29 cellular contexts compared by ENCODE assay signal in genomic region chr17:3761061-3761917, GRCh38. TPM values are rescaled to one million over a fixed set of nuclear protein-coding genes. Genes with fewer than 3 reads are reported as not detected.
DNase-seq lines count a peak whose midpoint lies in the region; ATAC-seq and TF ChIP-seq lines count a peak whose summit lies in the region.
"Had no signal": no experiment of that assay in that cellular context is flagged by ENCODE, and none has a peak within 500 bp of the region (broad histone marks: within the 10 kb centered on the region; RNA-seq: fewer than 3 reads in every experiment).

No MANE protein-coding gene starts in this region.

- no peaks in the 10 kb centered on the region for H3K9me3 ChIP-seq in DND-41 (ENCODE audit: insufficient read depth, low read length, severe bottlenecking)
- peaks cover 12% of the 10 kb centered on the region for H3K9me3 ChIP-seq in KOPT-K1 (ENCODE audit: insufficient read depth, low read length, poor library complexity, severe bottlenecking)
- peaks cover 3% of the 10 kb centered on the region for H3K9me3 ChIP-seq in osteoblast (ENCODE audit: low read depth, low read length)
- H3K9me3 ChIP-seq: Caco-2, neutrophil, psoas muscle, transverse colon had no signal

- no peak overlapping the region for H3K4me3 Mint-ChIP-seq in activated T-cell treated with anti-CD3 and anti-CD28 coated beads, Interleukin-2, amount 50 U/mL, for 24 hours
- H3K4me3 Mint-ChIP-seq: dendritic cell treated with granulocyte-macrophage colony-stimulating factor and Interleukin-4, amounts not matched to agents 40 ng/mL and 50 ng/mL, for 4 days; WTC11 had no signal

- peaks cover 7% of the 10 kb centered on the region for H3K9me3 Mint-ChIP-seq in activated T-cell treated with anti-CD3 and anti-CD28 coated beads, Interleukin-2, amount 50 U/mL, for 24 hours

- H3K79me2 ChIP-seq in DND-41 (ENCODE audit: insufficient read depth, low read length) (no peaks in the 10 kb centered on the region), osteoblast (ENCODE audit: insufficient read depth, low read length) (no peaks in the 10 kb centered on the region)

- peak overlapping the region; percentile 22 for H3K27ac Mint-ChIP-seq in activated T-cell treated with anti-CD3 and anti-CD28 coated beads, Interleukin-2, amount 50 U/mL, for 24 hours
- H3K27ac Mint-ChIP-seq: dendritic cell treated with granulocyte-macrophage colony-stimulating factor and Interleukin-4, amounts not matched to agents 40 ng/mL and 50 ng/mL, for 4 days; WTC11 had no signal

- no peaks in the 10 kb centered on the region for H3K27me3 Mint-ChIP-seq in activated T-cell treated with anti-CD3 and anti-CD28 coated beads, Interleukin-2, amount 50 U/mL, for 24 hours

- H2AFZ ChIP-seq in DND-41 (ENCODE audit: low read depth, low read length) (peak overlapping the region; percentile 53; the same call in 1 of the 2 replicates), osteoblast (ENCODE audit: low read length) (no peak overlapping the region)

- ATAC-seq in DND-41 (ENCODE audit: insufficient read depth, low read depth) (no peak), GM19463 (IDR thresholded peaks at IDR 0.05; ENCODE audit: unreplicated experiment) (no peak), HG03469 (IDR thresholded peaks at IDR 0.05; ENCODE audit: unreplicated experiment) (no peak)
- ATAC-seq: psoas muscle, WTC11 had no signal

- H3K36me3 Mint-ChIP-seq in activated T-cell treated with anti-CD3 and anti-CD28 coated beads, Interleukin-2, amount 50 U/mL, for 24 hours (ENCODE audit: low read depth) = peaks cover 8% of the 10 kb centered on the region

- H4K20me1 ChIP-seq in DND-41 (ENCODE audit: insufficient read depth, low read length) (no peaks in the 10 kb centered on the region), osteoblast (ENCODE audit: insufficient read depth, low read length) (no peaks in the 10 kb centered on the region)
- H4K20me1 ChIP-seq: BLaER1 treated with 17β-estradiol and CSF1 and Interleukin-3, amounts not matched to agents 10 nM and 100 nM had no signal

- no peak overlapping the region for H3K9ac ChIP-seq in DND-41 (ENCODE audit: low read depth, low read length)
- H3K9ac ChIP-seq: BLaER1 treated with 17β-estradiol and CSF1 and Interleukin-3, amounts not matched to agents 10 nM and 100 nM had no signal

- H3K27ac ChIP-seq in DND-41 (ENCODE audit: low read length) = peak overlapping the region; percentile 56
- peak overlapping the region; percentile 10 for H3K27ac ChIP-seq in KOPT-K1 (ENCODE audit: low read depth, low read length, poor library complexity, severe bottlenecking)
- no peak overlapping the region for H3K27ac ChIP-seq in osteoblast (ENCODE audit: low read depth, low read length)
- H3K27ac ChIP-seq: neutrophil, psoas muscle, sigmoid colon, transverse colon had no signal

- no peak for DNase-seq in activated T-cell treated with anti-CD3 and anti-CD28 coated beads, Interleukin-2, amount 50 U/mL, for 24 hours
- DNase-seq in activated T-cell treated with anti-CD3 and anti-CD28 coated beads for 4 hours = no peak
- no peak for DNase-seq in DND-41
- DNase-seq in osteoblast (ENCODE audit: insufficient read length, low spot score, missing footprints) = peak; percentile 58
- DNase-seq: activated CD4-positive, alpha-beta T cell treated with anti-CD3 and anti-CD28 coated beads, Interleukin-2, amount 50 U/mL, for 48 hours; activated naive CD4-positive, alpha-beta T cell; activated T-cell treated with anti-CD3 and anti-CD28 coated beads, Interleukin-2, amount 50 U/mL, for 48 hours; Caco-2; central memory CD4-positive, alpha-beta T cell; DMS79; erythroblast; GDM1; islet precursor cell; NCI-H1105; NCI-H187; NCI-H446 treated with DMSO at 0.1 percent for 48 hours; NCI-H82; psoas muscle; sigmoid colon; stimulated activated CD4-positive, alpha-beta T cell treated with anti-CD3 and anti-CD28 coated beads, Interleukin-12 subunit alpha, Interleukin-12 subunit beta, amount 100 ng/mL, for 4 hours; stimulated activated CD4-positive, alpha-beta T cell treated with anti-CD3 and anti-CD28 coated beads, Interleukin-2, amount 100 ng/mL, for 48 hours; transverse colon had no signal

- peaks cover 36% of the 10 kb centered on the region for H3K4me1 ChIP-seq in DND-41 (ENCODE audit: insufficient read depth, low read length)
- H3K4me1 ChIP-seq in osteoblast (ENCODE audit: insufficient read depth, low read length) = no peaks in the 10 kb centered on the region
- H3K4me1 ChIP-seq: Caco-2, psoas muscle, sigmoid colon had no signal

- no peaks in the 10 kb centered on the region for H3K27me3 ChIP-seq in DND-41 (ENCODE audit: insufficient read depth, low read length, poor library complexity)
- no peaks in the 10 kb centered on the region for H3K27me3 ChIP-seq in osteoblast (ENCODE audit: insufficient read depth, low read length)
- H3K27me3 ChIP-seq: BLaER1 treated with 17β-estradiol and CSF1 and Interleukin-3, amounts not matched to agents 10 nM and 100 nM; neutrophil; sigmoid colon; transverse colon had no signal

- no peak for TF ChIP-seq CTCF in DND-41 (IDR thresholded peaks at IDR 0.05; ENCODE audit: borderline replicate concordance, extremely low read depth, low read length, poor library complexity, severe bottlenecking)
- no peak for TF ChIP-seq CTCF in osteoblast (IDR thresholded peaks at IDR 0.05; ENCODE audit: extremely low read depth, low read depth, low read length)

- H3K36me3 ChIP-seq in DND-41 (ENCODE audit: insufficient read depth, low read length) = no peaks in the 10 kb centered on the region
- H3K36me3 ChIP-seq in KOPT-K1 (ENCODE audit: insufficient read depth, low read length) = peaks cover 30% of the 10 kb centered on the region; the same call in 1 of the 2 replicates
- no peaks in the 10 kb centered on the region for H3K36me3 ChIP-seq in osteoblast (ENCODE audit: insufficient read depth, low read length)
- H3K36me3 ChIP-seq: BLaER1 treated with 17β-estradiol and CSF1 and Interleukin-3, amounts not matched to agents 10 nM and 100 nM; neutrophil; sigmoid colon; transverse colon had no signal

- H3K4me1 Mint-ChIP-seq in activated T-cell treated with anti-CD3 and anti-CD28 coated beads, Interleukin-2, amount 50 U/mL, for 24 hours (ENCODE audit: low read depth) = peaks cover 39% of the 10 kb centered on the region
- H3K4me1 Mint-ChIP-seq: WTC11 had no signal

- no peak overlapping the region for H3K4me2 ChIP-seq in DND-41 (ENCODE audit: insufficient read depth, low read length)
- H3K4me2 ChIP-seq in osteoblast (ENCODE audit: insufficient read depth, low read length) = no peak overlapping the region

- no peak overlapping the region for H3K4me3 ChIP-seq in DND-41 (ENCODE audit: low read depth in 1 of 2, low read length in 2 of 2)
- no peak overlapping the region for H3K4me3 ChIP-seq in osteoblast (ENCODE audit: insufficient read depth, low read length)
- H3K4me3 ChIP-seq: BLaER1 treated with 17β-estradiol and CSF1 and Interleukin-3, amounts not matched to agents 10 nM and 100 nM; psoas muscle; sigmoid colon; transverse colon had no signal

RNA-seq across cellular contexts. Expression of gene HASPIN, which starts 37.6 kb away (rescaled TPM):
- 1.4 and 1.5 TPM in 2 replicates for total RNA-seq in osteoblast

RNA-seq across cellular contexts. Expression of gene ITGAE, which starts 39.7 kb away (rescaled TPM):
- 10.5 and 12.4 TPM in 2 replicates for total RNA-seq in osteoblast
